ENCODE assay signal across 1 cellular context in genomic region chr3:47503033-47503432, GRCh38.
TF ChIP-seq lines count a peak whose summit lies in the region.

No MANE protein-coding gene starts in this region.

TF ChIP-seq in K562, 482 proteins besides CTCF, POLR2A, EP300 and RAD21 (continued from another document and continues in another):
- TF ChIP-seq, protein P1, sequence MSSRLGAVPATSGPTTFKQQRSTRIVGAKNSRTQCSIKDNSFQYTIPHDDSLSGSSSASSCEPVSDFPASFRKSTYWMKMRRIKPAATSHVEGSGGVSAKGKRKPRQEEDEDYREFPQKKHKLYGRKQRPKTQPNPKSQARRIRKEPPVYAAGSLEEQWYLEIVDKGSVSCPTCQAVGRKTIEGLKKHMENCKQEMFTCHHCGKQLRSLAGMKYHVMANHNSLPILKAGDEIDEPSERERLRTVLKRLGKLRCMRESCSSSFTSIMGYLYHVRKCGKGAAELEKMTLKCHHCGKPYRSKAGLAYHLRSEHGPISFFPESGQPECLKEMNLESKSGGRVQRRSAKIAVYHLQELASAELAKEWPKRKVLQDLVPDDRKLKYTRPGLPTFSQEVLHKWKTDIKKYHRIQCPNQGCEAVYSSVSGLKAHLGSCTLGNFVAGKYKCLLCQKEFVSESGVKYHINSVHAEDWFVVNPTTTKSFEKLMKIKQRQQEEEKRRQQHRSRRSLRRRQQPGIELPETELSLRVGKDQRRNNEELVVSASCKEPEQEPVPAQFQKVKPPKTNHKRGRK (tag; IDR thresholded peaks at IDR 0.05): no peak
- TF ChIP-seq, protein P2, sequence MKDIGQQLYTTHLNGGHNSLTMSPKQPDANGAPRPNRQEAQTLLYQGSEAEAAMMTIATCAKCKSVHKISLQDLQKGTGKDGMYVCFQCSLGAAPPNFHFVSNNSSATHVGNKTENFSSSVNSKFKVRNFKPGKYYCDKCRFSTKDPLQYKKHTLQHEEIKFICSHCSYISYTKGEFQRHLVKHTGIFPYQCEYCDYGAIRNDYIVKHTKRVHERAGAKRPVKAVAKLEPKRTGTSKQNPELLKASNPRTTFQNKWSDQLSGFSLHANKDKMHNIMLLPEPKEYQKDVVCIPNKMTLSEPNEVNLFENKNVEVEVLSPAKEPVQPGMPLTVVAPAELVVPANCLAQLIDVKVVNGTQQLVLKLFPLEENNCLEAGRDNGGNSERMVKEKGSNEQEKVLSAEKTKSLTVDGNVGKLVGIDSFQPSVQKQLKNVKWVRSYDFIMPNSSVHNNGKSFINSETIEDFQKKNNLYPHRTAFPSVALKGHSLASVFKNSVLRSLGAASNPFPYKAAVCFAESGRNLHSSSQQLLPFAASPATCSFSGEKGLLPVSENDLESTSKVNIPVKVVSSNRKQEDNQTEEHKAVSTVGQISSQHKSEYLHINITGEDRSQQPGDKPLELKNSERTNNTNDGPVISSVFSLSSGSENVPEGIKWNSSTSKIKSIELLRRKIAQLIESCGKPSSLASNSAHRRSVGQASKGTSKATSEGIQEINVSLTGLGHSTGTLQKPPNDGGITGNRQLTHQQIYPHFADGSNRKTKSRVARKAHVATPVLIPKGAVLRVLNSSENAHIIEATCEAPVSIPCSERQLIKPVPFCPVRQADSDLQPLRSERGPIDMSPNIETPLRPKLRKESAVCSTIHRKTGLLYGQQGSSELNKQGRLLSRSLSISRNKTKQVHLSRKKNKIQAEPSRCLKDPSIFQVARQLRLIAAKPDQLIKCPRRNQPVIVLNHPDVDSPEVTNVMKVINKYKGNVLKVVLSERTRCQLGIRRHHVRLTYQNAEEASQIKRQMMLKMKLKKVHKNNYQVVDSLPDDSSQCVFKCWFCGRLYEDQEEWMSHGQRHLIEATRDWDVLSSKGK (CRISPR knock-in tag; IDR thresholded peaks at IDR 0.05): no peak
- TF ChIP-seq, protein P3, sequence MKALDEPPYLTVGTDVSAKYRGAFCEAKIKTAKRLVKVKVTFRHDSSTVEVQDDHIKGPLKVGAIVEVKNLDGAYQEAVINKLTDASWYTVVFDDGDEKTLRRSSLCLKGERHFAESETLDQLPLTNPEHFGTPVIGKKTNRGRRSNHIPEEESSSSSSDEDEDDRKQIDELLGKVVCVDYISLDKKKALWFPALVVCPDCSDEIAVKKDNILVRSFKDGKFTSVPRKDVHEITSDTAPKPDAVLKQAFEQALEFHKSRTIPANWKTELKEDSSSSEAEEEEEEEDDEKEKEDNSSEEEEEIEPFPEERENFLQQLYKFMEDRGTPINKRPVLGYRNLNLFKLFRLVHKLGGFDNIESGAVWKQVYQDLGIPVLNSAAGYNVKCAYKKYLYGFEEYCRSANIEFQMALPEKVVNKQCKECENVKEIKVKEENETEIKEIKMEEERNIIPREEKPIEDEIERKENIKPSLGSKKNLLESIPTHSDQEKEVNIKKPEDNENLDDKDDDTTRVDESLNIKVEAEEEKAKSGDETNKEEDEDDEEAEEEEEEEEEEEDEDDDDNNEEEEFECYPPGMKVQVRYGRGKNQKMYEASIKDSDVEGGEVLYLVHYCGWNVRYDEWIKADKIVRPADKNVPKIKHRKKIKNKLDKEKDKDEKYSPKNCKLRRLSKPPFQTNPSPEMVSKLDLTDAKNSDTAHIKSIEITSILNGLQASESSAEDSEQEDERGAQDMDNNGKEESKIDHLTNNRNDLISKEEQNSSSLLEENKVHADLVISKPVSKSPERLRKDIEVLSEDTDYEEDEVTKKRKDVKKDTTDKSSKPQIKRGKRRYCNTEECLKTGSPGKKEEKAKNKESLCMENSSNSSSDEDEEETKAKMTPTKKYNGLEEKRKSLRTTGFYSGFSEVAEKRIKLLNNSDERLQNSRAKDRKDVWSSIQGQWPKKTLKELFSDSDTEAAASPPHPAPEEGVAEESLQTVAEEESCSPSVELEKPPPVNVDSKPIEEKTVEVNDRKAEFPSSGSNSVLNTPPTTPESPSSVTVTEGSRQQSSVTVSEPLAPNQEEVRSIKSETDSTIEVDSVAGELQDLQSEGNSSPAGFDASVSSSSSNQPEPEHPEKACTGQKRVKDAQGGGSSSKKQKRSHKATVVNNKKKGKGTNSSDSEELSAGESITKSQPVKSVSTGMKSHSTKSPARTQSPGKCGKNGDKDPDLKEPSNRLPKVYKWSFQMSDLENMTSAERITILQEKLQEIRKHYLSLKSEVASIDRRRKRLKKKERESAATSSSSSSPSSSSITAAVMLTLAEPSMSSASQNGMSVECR (CRISPR knock-in tag; IDR thresholded peaks at IDR 0.05): no peak
- TF ChIP-seq ZC3H8 (IDR thresholded peaks at IDR 0.05) (no peak), WHSC1 (IDR thresholded peaks at IDR 0.05; ENCODE audit: low read length) (no peak), SP2 (IDR thresholded peaks at IDR 0.05; ENCODE audit: extremely low read depth, low read depth, low read length, poor library complexity, severe bottlenecking) (no peak), SLC30A9 (CRISPR knock-in tag; IDR thresholded peaks at IDR 0.05) (no peak), CC2D1A (IDR thresholded peaks at IDR 0.05) (no peak; the same call in 1 of the 2 replicates), ZNF77 (CRISPR knock-in tag; IDR thresholded peaks at IDR 0.05) (no peak), MTF1 (CRISPR knock-in tag; IDR thresholded peaks at IDR 0.05; ENCODE audit: borderline replicate concordance) (no peak), ZFP36 (IDR thresholded peaks at IDR 0.05; ENCODE audit: low read depth, low read length, partially characterized antibody) (no peak), ZC3H4 (CRISPR knock-in tag; IDR thresholded peaks at IDR 0.05; ENCODE audit: borderline replicate concordance) (no peak), TFAM (CRISPR knock-in tag; conservative IDR thresholded peaks at IDR 0.05) (no peak), MAX (CRISPR knock-in tag; IDR thresholded peaks at IDR 0.05) (no peak), ZNF121 (CRISPR knock-in tag; conservative IDR thresholded peaks at IDR 0.05) (no peak; the same call in 1 of the 2 replicates), ZBTB17 (CRISPR knock-in tag; IDR thresholded peaks at IDR 0.05) (no peak), KDM1A (IDR thresholded peaks at IDR 0.05) (peak; percentile 83 to 87), NKRF (IDR thresholded peaks at IDR 0.05; ENCODE audit: borderline replicate concordance) (no peak), BCL6 (CRISPR knock-in tag; IDR thresholded peaks at IDR 0.05) (no peak), SIRT6 (IDR thresholded peaks at IDR 0.05; ENCODE audit: low read depth, low read length) (no peak), ZFP30 (CRISPR knock-in tag; IDR thresholded peaks at IDR 0.05; ENCODE audit: borderline replicate concordance) (no peak), ZNF707 (CRISPR knock-in tag; conservative IDR thresholded peaks at IDR 0.05) (no peak), NEUROD1 (IDR thresholded peaks at IDR 0.05; ENCODE audit: borderline replicate concordance, low read depth, low read length, partially characterized antibody) (no peak), VEZF1 (CRISPR knock-in tag; IDR thresholded peaks at IDR 0.05) (no peak), MAFF (IDR thresholded peaks at IDR 0.05; ENCODE audit: low read length) (no peak), NFRKB (IDR thresholded peaks at IDR 0.05; ENCODE audit: low read depth) (no peak), SMARCB1 (IDR thresholded peaks at IDR 0.05; ENCODE audit: insufficient read length, low read depth) (no peak), NFE2 (IDR thresholded peaks at IDR 0.05; ENCODE audit: low read depth) (no peak), ARID3A (IDR thresholded peaks at IDR 0.05; ENCODE audit: borderline replicate concordance, low read depth, low read length) (no peak)
- TF ChIP-seq, protein P4, sequence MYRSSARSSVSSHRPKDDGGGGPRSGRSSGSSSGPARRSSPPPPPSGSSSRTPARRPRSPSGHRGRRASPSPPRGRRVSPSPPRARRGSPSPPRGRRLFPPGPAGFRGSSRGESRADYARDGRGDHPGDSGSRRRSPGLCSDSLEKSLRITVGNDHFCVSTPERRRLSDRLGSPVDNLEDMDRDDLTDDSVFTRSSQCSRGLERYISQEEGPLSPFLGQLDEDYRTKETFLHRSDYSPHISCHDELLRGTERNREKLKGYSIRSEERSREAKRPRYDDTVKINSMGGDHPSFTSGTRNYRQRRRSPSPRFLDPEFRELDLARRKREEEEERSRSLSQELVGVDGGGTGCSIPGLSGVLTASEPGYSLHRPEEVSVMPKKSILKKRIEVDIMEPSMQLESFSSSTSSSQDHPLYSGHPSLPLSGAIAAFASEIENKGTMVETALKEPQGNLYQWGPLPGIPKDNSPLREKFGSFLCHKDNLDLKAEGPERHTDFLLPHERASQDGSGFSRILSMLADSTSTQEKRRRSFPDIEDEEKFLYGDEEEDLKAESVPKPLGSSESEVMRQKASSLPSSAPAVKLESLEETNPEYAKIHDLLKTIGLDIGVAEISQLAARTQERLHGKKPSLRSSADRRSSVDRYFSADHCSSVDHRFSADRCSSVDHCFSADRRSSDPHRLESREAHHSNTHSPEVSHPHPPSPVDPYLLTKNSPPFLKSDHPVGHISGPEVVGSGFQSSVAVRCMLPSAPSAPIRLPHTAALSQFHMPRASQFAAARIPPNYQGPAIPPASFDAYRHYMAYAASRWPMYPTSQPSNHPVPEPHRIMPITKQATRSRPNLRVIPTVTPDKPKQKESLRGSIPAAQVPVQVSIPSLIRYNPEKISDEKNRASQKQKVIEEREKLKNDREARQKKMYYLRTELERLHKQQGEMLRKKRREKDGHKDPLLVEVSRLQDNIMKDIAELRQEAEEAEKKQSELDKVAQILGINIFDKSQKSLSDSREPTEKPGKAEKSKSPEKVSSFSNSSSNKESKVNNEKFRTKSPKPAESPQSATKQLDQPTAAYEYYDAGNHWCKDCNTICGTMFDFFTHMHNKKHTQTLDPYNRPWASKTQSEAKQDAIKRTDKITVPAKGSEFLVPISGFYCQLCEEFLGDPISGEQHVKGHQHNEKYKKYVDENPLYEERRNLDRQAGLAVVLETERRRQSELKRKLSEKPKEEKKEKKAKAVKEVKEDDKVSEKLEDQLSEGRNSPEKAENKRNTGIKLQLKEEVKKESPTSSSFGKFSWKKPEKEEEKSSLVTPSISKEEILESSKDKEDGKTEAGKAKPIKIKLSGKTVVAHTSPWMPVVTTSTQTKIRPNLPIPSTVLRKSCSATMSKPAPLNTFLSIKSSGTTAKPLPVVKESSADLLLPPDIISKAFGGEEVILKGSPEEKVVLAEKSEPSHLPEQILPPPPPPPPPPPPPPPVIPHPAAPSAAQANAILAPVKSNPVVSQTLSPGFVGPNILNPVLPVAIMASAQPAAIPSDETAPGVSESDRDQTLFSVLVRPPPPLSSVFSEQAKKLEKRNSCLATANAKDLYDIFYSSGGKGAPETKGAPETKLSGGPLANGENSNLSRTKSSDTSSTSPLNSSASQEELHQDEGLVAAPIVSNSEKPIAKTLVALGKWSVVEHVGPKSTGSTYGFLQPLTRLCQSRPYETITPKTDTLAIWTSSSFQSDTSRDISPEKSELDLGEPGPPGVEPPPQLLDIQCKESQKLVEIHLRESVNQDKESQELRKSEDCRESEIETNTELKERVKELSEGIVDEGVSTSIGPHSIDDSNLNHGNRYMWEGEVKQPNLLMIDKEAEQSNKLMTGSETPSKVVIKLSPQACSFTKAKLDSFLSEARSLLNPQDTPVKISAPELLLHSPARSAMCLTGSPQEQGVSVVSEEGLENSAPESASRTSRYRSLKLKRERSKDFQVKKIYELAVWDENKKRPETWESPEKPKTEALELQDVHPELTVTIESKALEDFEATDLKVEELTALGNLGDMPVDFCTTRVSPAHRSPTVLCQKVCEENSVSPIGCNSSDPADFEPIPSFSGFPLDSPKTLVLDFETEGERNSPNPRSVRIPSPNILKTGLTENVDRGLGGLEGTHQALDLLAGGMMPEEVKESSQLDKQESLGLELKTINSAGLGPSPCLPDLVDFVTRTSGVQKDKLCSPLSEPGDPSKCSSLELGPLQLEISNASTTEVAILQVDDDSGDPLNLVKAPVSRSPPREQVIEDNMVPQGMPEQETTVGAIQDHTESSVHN (IDR thresholded peaks at IDR 0.05; ENCODE audit: borderline replicate concordance in 1 of 2, low read depth in 1 of 2): no peak
- TF ChIP-seq, protein P5, sequence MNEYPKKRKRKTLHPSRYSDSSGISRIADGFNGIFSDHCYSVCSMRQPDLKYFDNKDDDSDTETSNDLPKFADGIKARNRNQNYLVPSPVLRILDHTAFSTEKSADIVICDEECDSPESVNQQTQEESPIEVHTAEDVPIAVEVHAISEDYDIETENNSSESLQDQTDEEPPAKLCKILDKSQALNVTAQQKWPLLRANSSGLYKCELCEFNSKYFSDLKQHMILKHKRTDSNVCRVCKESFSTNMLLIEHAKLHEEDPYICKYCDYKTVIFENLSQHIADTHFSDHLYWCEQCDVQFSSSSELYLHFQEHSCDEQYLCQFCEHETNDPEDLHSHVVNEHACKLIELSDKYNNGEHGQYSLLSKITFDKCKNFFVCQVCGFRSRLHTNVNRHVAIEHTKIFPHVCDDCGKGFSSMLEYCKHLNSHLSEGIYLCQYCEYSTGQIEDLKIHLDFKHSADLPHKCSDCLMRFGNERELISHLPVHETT (CRISPR knock-in tag; conservative IDR thresholded peaks at IDR 0.05 in 1 of 2, IDR thresholded peaks at IDR 0.05 in 1 of 2): no peak
